Comparison of ENCODE assay signal across 8 cellular contexts in the genomic region with DNA sequence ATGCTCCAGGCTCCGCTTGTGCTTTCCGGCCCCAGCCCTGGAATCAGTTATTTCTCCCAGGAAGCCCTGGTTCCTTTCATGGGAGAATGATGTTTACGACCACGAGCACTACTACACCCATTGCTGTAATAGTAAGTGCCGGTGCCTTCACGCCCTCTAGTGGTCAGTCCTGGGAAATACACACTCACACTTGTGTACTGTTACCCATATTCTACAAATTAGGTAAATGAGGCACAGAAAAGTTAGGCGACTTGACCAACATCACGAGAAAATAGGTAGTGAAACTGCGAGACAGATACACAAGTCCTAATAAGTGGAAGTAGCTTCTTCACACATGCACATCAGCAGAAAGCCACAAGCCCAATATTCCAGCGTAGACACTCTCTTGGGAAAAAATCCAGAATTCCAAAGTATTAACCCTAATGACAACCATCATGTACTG. TPM values are rescaled to one million over a fixed set of nuclear protein-coding genes. Genes with fewer than 3 reads are reported as not detected.
A peak's percentile ranks its signal among the peaks of the same experiment; 100 is the strongest.
DNase-seq lines count a peak whose midpoint lies in the region; TF ChIP-seq lines count a peak whose summit lies in the region.

No MANE protein-coding gene starts in this region.

- peak; percentile 73 for DNase-seq in MM.1S
- peak; percentile 52 for DNase-seq in SK-N-DZ (ENCODE audit: low spot score)
- DNase-seq in activated naive CD4-positive, alpha-beta T cell treated with Interleukin-2 at 50 U/mL for 16 hours, result peak; percentile 73
- DNase-seq in glomerular visceral epithelial cell (ENCODE audit: extremely low spot score), result peak; percentile 59
- peak in 6 of 10 donors; percentile 44 to 78 (median 60) for DNase-seq in posterior cingulate gyrus
- peak; percentile 73 for DNase-seq in ureter (ENCODE audit: low spot score)
- no peak for DNase-seq in occipital lobe (lab: John Stamatoyannopoulos, UW)

- no peaks in the 10 kb centered on the region for H3F3A ChIP-seq in MM.1S (ENCODE audit: insufficient read depth, low read length)

- no peak overlapping the region for H3K9ac ChIP-seq in MM.1S (ENCODE audit: low read length)

- H3K9me2 ChIP-seq in MM.1S (replicated peaks; ENCODE audit: insufficient read depth, low read length), result no peaks in the 10 kb centered on the region

- H4K20me1 ChIP-seq in MM.1S (ENCODE audit: insufficient read depth, low read length), result no peaks in the 10 kb centered on the region; the same call in 1 of the 2 replicates

- H3K9me3 ChIP-seq in MM.1S (replicated peaks; ENCODE audit: insufficient read depth, low read length), result no peaks in the 10 kb centered on the region

- peaks cover 33% of the 10 kb centered on the region for H3K27me3 ChIP-seq in MM.1S (replicated peaks; ENCODE audit: insufficient read depth, low read length)

- no peaks in the 10 kb centered on the region for H3K4me1 ChIP-seq in MM.1S (ENCODE audit: low read length)

- no peaks in the 10 kb centered on the region for H3K79me2 ChIP-seq in MM.1S (ENCODE audit: low read length)

- peak overlapping the region; percentile 30; the same call in 1 of the 2 replicates for H3K4me2 ChIP-seq in MM.1S (ENCODE audit: low read depth, low read length)

- intact Hi-C loops in posterior cingulate gyrus (cut with DNase I), result no loop called here

- no peak overlapping the region for H2AFZ ChIP-seq in MM.1S (ENCODE audit: low read length)

- TF ChIP-seq CTCF in GM12874 (IDR thresholded peaks at IDR 0.05; ENCODE audit: insufficient read depth, low read depth, low read length), result peak; percentile 90
- TF ChIP-seq CTCF in MM.1S (IDR thresholded peaks at IDR 0.05; ENCODE audit: low read length), result peak; percentile 96

- H3K36me3 ChIP-seq in MM.1S (replicated peaks; ENCODE audit: insufficient read depth, low read length), result no peaks in the 10 kb centered on the region

- no peak overlapping the region for H3K4me3 ChIP-seq in MM.1S (ENCODE audit: low read length)

- H3K27ac ChIP-seq in MM.1S (ENCODE audit: low read length), result no peak overlapping the region

RNA-seq across cellular contexts. Expression of a gene that starts 21.7 kb away (rescaled TPM):
- not detected in 2 replicates for polyA plus RNA-seq in SK-N-DZ (2014; cell fraction: cytosol; rRNA removed)
- polyA plus RNA-seq in SK-N-DZ (2014; cell fraction: nucleus; rRNA removed), result not detected in 2 replicates
- total RNA-seq in ureter (3.6 TPM), occipital lobe (1.6 TPM)

RNA-seq across cellular contexts. Expression of a gene that starts 29.3 kb away (rescaled TPM):
- polyA plus RNA-seq in SK-N-DZ (2014; cell fraction: cytosol; rRNA removed), result not detected in 2 replicates
- polyA plus RNA-seq in SK-N-DZ (2014; cell fraction: nucleus; rRNA removed), result not detected in 2 replicates
- total RNA-seq in ureter (2.4 TPM), occipital lobe (not detected)
